Comparison of ENCODE assay signal across 1 cellular context in genomic region chr17:67993153-67993997, GRCh38.
A peak's percentile ranks its signal among the peaks of the same experiment; 100 is the strongest.
TF ChIP-seq lines count a peak whose summit lies in the region.

No MANE protein-coding gene starts in this region.

TF ChIP-seq in HepG2, 621 proteins besides CTCF, POLR2A, EP300 and RAD21 (continued from another document and continues in another):
- TF ChIP-seq, protein P1, sequence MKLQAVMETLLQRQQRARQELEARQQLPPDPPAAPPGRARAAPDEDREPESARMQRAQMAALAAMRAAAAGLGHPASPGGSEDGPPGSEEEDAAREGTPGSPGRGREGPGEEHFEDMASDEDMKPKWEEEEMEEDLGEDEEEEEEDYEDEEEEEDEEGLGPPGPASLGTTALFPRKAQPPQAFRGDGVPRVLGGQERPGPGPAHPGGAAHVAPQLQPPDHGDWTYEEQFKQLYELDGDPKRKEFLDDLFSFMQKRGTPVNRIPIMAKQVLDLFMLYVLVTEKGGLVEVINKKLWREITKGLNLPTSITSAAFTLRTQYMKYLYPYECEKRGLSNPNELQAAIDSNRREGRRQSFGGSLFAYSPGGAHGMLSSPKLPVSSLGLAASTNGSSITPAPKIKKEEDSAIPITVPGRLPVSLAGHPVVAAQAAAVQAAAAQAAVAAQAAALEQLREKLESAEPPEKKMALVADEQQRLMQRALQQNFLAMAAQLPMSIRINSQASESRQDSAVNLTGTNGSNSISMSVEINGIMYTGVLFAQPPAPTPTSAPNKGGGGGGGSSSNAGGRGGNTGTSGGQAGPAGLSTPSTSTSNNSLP (IDR thresholded peaks at IDR 0.05; ENCODE audit: low read depth, low read length) = no peak
- TF ChIP-seq, protein P2, sequence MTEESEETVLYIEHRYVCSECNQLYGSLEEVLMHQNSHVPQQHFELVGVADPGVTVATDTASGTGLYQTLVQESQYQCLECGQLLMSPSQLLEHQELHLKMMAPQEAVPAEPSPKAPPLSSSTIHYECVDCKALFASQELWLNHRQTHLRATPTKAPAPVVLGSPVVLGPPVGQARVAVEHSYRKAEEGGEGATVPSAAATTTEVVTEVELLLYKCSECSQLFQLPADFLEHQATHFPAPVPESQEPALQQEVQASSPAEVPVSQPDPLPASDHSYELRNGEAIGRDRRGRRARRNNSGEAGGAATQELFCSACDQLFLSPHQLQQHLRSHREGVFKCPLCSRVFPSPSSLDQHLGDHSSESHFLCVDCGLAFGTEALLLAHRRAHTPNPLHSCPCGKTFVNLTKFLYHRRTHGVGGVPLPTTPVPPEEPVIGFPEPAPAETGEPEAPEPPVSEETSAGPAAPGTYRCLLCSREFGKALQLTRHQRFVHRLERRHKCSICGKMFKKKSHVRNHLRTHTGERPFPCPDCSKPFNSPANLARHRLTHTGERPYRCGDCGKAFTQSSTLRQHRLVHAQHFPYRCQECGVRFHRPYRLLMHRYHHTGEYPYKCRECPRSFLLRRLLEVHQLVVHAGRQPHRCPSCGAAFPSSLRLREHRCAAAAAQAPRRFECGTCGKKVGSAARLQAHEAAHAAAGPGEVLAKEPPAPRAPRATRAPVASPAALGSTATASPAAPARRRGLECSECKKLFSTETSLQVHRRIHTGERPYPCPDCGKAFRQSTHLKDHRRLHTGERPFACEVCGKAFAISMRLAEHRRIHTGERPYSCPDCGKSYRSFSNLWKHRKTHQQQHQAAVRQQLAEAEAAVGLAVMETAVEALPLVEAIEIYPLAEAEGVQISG (CRISPR knock-in tag; IDR thresholded peaks at IDR 0.05) = peak; percentile 50; the same call in 1 of the 2 replicates
- no peak for TF ChIP-seq HDAC6 (IDR thresholded peaks at IDR 0.05; ENCODE audit: low read depth, low read length)
- no peak for TF ChIP-seq ZBTB37 (CRISPR knock-in tag; IDR thresholded peaks at IDR 0.05)
- no peak for TF ChIP-seq GLMP (CRISPR knock-in tag; IDR thresholded peaks at IDR 0.05; ENCODE audit: borderline replicate concordance)
- TF ChIP-seq TAF15 (IDR thresholded peaks at IDR 0.05; ENCODE audit: low read depth, low read length, poor library complexity, severe bottlenecking) = no peak
- TF ChIP-seq ZBTB7B (CRISPR knock-in tag; IDR thresholded peaks at IDR 0.05) = peak; percentile 42; the same call in 1 of the 2 replicates
- no peak for TF ChIP-seq ZNF367 (CRISPR knock-in tag; IDR thresholded peaks at IDR 0.05; ENCODE audit: borderline replicate concordance)
- no peak for TF ChIP-seq ZBTB40 (IDR thresholded peaks at IDR 0.05)
- TF ChIP-seq ZBTB40 (CRISPR knock-in tag; IDR thresholded peaks at IDR 0.05) = no peak; the same call in none of the 2 replicates
- no peak for TF ChIP-seq ZNF30 (CRISPR knock-in tag; IDR thresholded peaks at IDR 0.05)
- TF ChIP-seq SYNCRIP (IDR thresholded peaks at IDR 0.05; ENCODE audit: insufficient read depth, low read depth, low read length) = no peak
- no peak for TF ChIP-seq TCF7 (IDR thresholded peaks at IDR 0.05; ENCODE audit: low read depth)
- no peak for TF ChIP-seq ZNF296 (CRISPR knock-in tag; conservative IDR thresholded peaks at IDR 0.05)
- TF ChIP-seq ZFP82 (CRISPR knock-in tag; IDR thresholded peaks at IDR 0.05; ENCODE audit: borderline replicate concordance) = peak; percentile 91; the same call in 1 of the 2 replicates
- TF ChIP-seq NR2F2 (IDR thresholded peaks at IDR 0.05; ENCODE audit: borderline replicate concordance, low read depth) = peak; percentile 26; the same call in 1 of the 2 replicates
- TF ChIP-seq ZFY (CRISPR knock-in tag; IDR thresholded peaks at IDR 0.05) = peak; percentile 79; the same call in 1 of the 2 replicates
- no peak for TF ChIP-seq U2AF1 (optimal IDR thresholded peaks at IDR 0.05; ENCODE audit: low read depth, low read length)
- peak; percentile 31; the same call in 1 of the 2 replicates for TF ChIP-seq RARA (CRISPR knock-in tag; IDR thresholded peaks at IDR 0.05)
- TF ChIP-seq CENPX (CRISPR knock-in tag; IDR thresholded peaks at IDR 0.05) = no peak
- TF ChIP-seq, protein P3, sequence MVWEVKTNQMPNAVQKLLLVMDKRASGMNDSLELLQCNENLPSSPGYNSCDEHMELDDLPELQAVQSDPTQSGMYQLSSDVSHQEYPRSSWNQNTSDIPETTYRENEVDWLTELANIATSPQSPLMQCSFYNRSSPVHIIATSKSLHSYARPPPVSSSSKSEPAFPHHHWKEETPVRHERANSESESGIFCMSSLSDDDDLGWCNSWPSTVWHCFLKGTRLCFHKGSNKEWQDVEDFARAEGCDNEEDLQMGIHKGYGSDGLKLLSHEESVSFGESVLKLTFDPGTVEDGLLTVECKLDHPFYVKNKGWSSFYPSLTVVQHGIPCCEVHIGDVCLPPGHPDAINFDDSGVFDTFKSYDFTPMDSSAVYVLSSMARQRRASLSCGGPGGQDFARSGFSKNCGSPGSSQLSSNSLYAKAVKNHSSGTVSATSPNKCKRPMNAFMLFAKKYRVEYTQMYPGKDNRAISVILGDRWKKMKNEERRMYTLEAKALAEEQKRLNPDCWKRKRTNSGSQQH (CRISPR knock-in tag; IDR thresholded peaks at IDR 0.05; ENCODE audit: low read depth) = no peak; the same call in 1 of the 2 replicates
- no peak for TF ChIP-seq ZNF569 (CRISPR knock-in tag; IDR thresholded peaks at IDR 0.05; ENCODE audit: borderline replicate concordance)
- peak; percentile 75; the same call in 1 of the 2 replicates for TF ChIP-seq KMT2A (CRISPR knock-in tag; IDR thresholded peaks at IDR 0.05)
- no peak for TF ChIP-seq ZNF33A (CRISPR knock-in tag; IDR thresholded peaks at IDR 0.05; ENCODE audit: borderline replicate concordance)
- TF ChIP-seq ZNF180 (CRISPR knock-in tag; IDR thresholded peaks at IDR 0.05; ENCODE audit: borderline replicate concordance, low read depth) = no peak
- 0 out of 2 replicates have a peak, but pooled peaks have one; percentile 51 for TF ChIP-seq MXD4 (CRISPR knock-in tag; IDR thresholded peaks at IDR 0.05)
- no peak for TF ChIP-seq GATAD2A (CRISPR knock-in tag; IDR thresholded peaks at IDR 0.05)
- TF ChIP-seq ZNF251 (CRISPR knock-in tag; IDR thresholded peaks at IDR 0.05) = no peak
- TF ChIP-seq, protein P4, sequence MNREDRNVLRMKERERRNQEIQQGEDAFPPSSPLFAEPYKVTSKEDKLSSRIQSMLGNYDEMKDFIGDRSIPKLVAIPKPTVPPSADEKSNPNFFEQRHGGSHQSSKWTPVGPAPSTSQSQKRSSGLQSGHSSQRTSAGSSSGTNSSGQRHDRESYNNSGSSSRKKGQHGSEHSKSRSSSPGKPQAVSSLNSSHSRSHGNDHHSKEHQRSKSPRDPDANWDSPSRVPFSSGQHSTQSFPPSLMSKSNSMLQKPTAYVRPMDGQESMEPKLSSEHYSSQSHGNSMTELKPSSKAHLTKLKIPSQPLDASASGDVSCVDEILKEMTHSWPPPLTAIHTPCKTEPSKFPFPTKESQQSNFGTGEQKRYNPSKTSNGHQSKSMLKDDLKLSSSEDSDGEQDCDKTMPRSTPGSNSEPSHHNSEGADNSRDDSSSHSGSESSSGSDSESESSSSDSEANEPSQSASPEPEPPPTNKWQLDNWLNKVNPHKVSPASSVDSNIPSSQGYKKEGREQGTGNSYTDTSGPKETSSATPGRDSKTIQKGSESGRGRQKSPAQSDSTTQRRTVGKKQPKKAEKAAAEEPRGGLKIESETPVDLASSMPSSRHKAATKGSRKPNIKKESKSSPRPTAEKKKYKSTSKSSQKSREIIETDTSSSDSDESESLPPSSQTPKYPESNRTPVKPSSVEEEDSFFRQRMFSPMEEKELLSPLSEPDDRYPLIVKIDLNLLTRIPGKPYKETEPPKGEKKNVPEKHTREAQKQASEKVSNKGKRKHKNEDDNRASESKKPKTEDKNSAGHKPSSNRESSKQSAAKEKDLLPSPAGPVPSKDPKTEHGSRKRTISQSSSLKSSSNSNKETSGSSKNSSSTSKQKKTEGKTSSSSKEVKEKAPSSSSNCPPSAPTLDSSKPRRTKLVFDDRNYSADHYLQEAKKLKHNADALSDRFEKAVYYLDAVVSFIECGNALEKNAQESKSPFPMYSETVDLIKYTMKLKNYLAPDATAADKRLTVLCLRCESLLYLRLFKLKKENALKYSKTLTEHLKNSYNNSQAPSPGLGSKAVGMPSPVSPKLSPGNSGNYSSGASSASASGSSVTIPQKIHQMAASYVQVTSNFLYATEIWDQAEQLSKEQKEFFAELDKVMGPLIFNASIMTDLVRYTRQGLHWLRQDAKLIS (CRISPR knock-in tag; IDR thresholded peaks at IDR 0.05) = no peak
- no peak for TF ChIP-seq ZNF317 (CRISPR knock-in tag; IDR thresholded peaks at IDR 0.05)
- TF ChIP-seq ZNF563 (CRISPR knock-in tag; IDR thresholded peaks at IDR 0.05) = 0 out of 2 replicates have a peak, but pooled peaks have one; percentile 73
- TF ChIP-seq KDM6A (CRISPR knock-in tag; IDR thresholded peaks at IDR 0.05; ENCODE audit: low read depth) = no peak
- TF ChIP-seq ZNF883 (CRISPR knock-in tag; IDR thresholded peaks at IDR 0.05; ENCODE audit: not compliant biosample characterization) = peak; percentile 43
- no peak for TF ChIP-seq ZFYVE20 (CRISPR knock-in tag; IDR thresholded peaks at IDR 0.05; ENCODE audit: borderline replicate concordance, low read depth)
